Comparison of ENCODE assay signal across 8 cellular contexts in the genomic region with DNA sequence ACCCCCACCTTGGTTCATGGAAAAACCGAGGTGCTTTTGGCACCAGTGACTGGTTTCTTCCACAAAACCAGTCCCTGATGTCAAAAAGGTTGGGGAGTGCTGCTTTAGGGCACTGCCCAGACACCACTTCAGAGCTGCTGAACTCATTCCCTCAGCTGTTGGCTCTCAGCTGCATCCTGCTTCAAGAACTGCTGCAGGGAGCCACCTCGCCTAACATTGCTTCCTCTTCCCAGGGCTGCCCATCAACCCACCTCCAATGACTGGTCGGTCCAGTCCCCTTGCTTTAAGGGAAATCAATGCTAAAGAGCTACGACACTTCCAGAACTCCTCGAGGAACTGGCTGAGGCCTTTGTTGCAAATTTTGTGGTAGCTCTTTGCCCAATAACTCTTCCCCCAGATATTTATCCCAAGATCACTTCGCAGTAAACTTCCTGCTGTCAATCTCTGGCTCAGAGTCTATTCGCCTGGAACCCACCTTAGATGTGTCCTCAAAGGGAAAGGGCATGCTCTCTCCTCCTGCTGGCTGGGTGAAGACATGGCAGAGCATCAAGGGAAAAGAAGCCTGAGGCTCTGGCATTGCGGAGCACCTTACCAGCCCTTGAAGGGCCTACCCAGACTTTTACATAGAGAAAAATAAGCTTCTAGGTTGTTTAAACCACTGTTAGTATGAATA. TPM values are rescaled to one million over a fixed set of nuclear protein-coding genes. Genes with fewer than 3 reads are reported as not detected.
DNase-seq lines count a peak whose midpoint lies in the region; ATAC-seq and TF ChIP-seq lines count a peak whose summit lies in the region.

No MANE protein-coding gene starts in this region.

- no peaks in the 10 kb centered on the region for H3K4me1 ChIP-seq in BE2C

- DNase-seq in BE2C (no peak), SHP77 treated with DMSO at 0.1 percent for 48 hours (lab: John Stamatoyannopoulos, UW) (peak; percentile 6), foreskin fibroblast (no peak), AG08395 (ENCODE audit: low spot score) (no peak)
- no peak for DNase-seq in activated CD4-positive, CD25-positive, alpha-beta regulatory T cell (lab: John Stamatoyannopoulos, UW)
- no peak for DNase-seq in stimulated activated CD4-positive, alpha-beta T cell treated with anti-CD3 and anti-CD28 coated beads, Interleukin-2, amount 100 ng/mL, for 48 hours

- H3K4me3 ChIP-seq in BE2C (ENCODE audit: low read depth, low read length), result no peak overlapping the region
- H3K4me3 ChIP-seq in foreskin fibroblast (ENCODE audit: low read depth in 1 of 2, low read length in 2 of 2), result no peak overlapping the region

- peak; percentile 32 for TF ChIP-seq CTCF in BE2C (IDR thresholded peaks at IDR 0.05; ENCODE audit: low read depth, low read length)
- TF ChIP-seq CTCF in GM12874 (IDR thresholded peaks at IDR 0.05; ENCODE audit: insufficient read depth, low read depth, low read length), result peak; percentile 17; the same call in 1 of the 2 replicates
- TF ChIP-seq CTCF in foreskin fibroblast (IDR thresholded peaks at IDR 0.05; ENCODE audit: low read depth, low read length), result peak; percentile 21

- ATAC-seq in GM18517 (IDR thresholded peaks at IDR 0.05; ENCODE audit: unreplicated experiment), result no peak

- no peaks in the 10 kb centered on the region for H3K36me3 ChIP-seq in BE2C

- no peaks in the 10 kb centered on the region for H3K9me3 ChIP-seq in BE2C

- H3K27me3 ChIP-seq in BE2C, result no peaks in the 10 kb centered on the region; the same call in 1 of the 2 replicates

RNA-seq across cellular contexts. Expression of a gene that starts 29.0 kb away (rescaled TPM):
- polyA plus RNA-seq in BE2C (2012; ENCODE audit: insufficient read depth, insufficient read length, low read depth), result 56.7 TPM

RNA-seq across cellular contexts. Expression of a gene that starts 29.6 kb away (rescaled TPM):
- not detected for polyA plus RNA-seq in BE2C (2012; ENCODE audit: insufficient read depth, insufficient read length, low read depth)

RNA-seq across cellular contexts. Expression of a gene that starts 46.0 kb away (rescaled TPM):
- 8.4 TPM for polyA plus RNA-seq in BE2C (2012; ENCODE audit: insufficient read depth, insufficient read length, low read depth)
